1 cellular context compared by ENCODE assay signal in the genomic region with DNA sequence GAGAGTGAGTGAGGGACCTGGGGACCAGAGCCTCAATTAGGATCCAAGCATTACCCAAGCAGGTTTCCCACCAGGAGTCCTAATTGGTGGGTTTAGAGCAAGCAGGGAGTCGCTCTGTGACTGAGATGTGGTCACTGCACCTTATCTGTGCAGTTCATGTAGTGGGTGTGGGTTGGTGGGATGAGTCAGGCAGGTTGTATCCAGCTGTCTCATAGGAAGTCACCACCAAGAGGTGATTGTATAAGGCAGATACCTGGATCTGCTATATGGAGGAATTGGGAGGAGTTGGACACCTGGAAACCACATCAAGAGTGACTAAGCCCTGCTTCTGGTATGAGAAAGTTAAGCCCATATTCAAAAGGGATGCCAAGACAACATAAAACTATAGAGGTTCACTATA.
TF ChIP-seq lines count a peak whose summit lies in the region.

No MANE protein-coding gene starts in this region.

TF ChIP-seq in H1, 55 proteins besides CTCF, POLR2A, EP300 and RAD21:
- TF ChIP-seq TCF12 (IDR thresholded peaks at IDR 0.05; ENCODE audit: low read depth, low read length) (no peak), CREB1 (IDR thresholded peaks at IDR 0.05) (no peak), CHD1 (IDR thresholded peaks at IDR 0.05; ENCODE audit: low read depth, low read length) (no peak), SP4 (IDR thresholded peaks at IDR 0.05; ENCODE audit: low read length) (no peak), KDM1A (IDR thresholded peaks at IDR 0.05; ENCODE audit: borderline replicate concordance, low read length) (no peak), JUND (IDR thresholded peaks at IDR 0.05; ENCODE audit: low read length) (no peak)
- TF ChIP-seq, protein P1, sequence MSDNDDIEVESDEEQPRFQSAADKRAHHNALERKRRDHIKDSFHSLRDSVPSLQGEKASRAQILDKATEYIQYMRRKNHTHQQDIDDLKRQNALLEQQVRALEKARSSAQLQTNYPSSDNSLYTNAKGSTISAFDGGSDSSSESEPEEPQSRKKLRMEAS (IDR thresholded peaks at IDR 0.05): no peak
